In genomic region chr22:22818861-22819855, GRCh38 we compare ENCODE assay signal across 10 cellular contexts.
DNase-seq lines count a peak whose midpoint lies in the region; ATAC-seq and FAIRE-seq lines count a peak whose summit lies in the region.
"Had no signal": no experiment of that assay in that cellular context is flagged by ENCODE, and none has a peak within 500 bp of the region (broad histone marks: within the 10 kb centered on the region; RNA-seq: fewer than 3 reads in every experiment).

No MANE protein-coding gene starts in this region.

- H3K9me3 ChIP-seq in small intestine (ENCODE audit: control insufficient read depth, low read depth): no peaks in the 10 kb centered on the region
- H3K9me3 ChIP-seq: A549 had no signal

- ATAC-seq in activated CD4-positive, CD25-positive, alpha-beta regulatory T cell treated with anti-CD3 and anti-CD28 coated beads, Interleukin-2, amount 50 U/mL, for 24 hours: peak; percentile 25 to 37
- ATAC-seq in HG02885 (IDR thresholded peaks at IDR 0.05; ENCODE audit: poor library complexity, unreplicated experiment) (peak; percentile 73), GM18502 (IDR thresholded peaks at IDR 0.05; ENCODE audit: poor library complexity, unreplicated experiment) (no peak)
- ATAC-seq: A549 had no signal

- H3K4me3 Mint-ChIP-seq in T-helper 2 cell treated with Interferon-gamma antibody and Interleukin-4, amounts not matched to agents 5 μg/mL and 100 μg/mL, for 36 hours: peak overlapping the region; percentile 81

- H3K27me3 Mint-ChIP-seq in T-helper 2 cell treated with Interferon-gamma antibody and Interleukin-4, amounts not matched to agents 5 μg/mL and 100 μg/mL, for 36 hours (ENCODE audit: low read depth): no peaks in the 10 kb centered on the region

- no peaks in the 10 kb centered on the region for H3K4me1 ChIP-seq in small intestine (ENCODE audit: control insufficient read depth in 2 of 2, insufficient read depth in 1 of 2, low read depth in 1 of 2, low read length in 1 of 2)
- H3K4me1 ChIP-seq: A549 had no signal

- FAIRE-seq in small intestine (lab: Jason Lieb, UNC): no peak
- no peak for FAIRE-seq in HTR-8/SVneo (lab: Jason Lieb, UNC)
- FAIRE-seq: A549 had no signal

- no peak for DNase-seq in activated CD4-positive, CD25-positive, alpha-beta regulatory T cell (lab: John Stamatoyannopoulos, UW)
- peak; percentile 38 for DNase-seq in T-helper 2 cell treated with Interferon-gamma antibody and Interleukin-4, amounts not matched to agents 5 μg/mL and 100 μg/mL, for 36 hours (ENCODE audit: low spot score)
- peak; percentile 10 for DNase-seq in small intestine
- DNase-seq in D341Med (ENCODE audit: low spot score): no peak
- no peak for DNase-seq in HTR-8/SVneo (ENCODE audit: insufficient read length, low spot score)
- DNase-seq: Right ventricle myocardium superior had no signal

- no peak overlapping the region for H3K4me3 ChIP-seq in small intestine (ENCODE audit: low read depth in 1 of 2, low read length in 2 of 2)
- H3K4me3 ChIP-seq: A549 had no signal

- peaks cover 1% of the 10 kb centered on the region for H3K36me3 Mint-ChIP-seq in T-helper 2 cell treated with Interferon-gamma antibody and Interleukin-4, amounts not matched to agents 5 μg/mL and 100 μg/mL, for 36 hours (ENCODE audit: low read depth)

- peak overlapping the region; percentile 41 to 56 for H3K27ac ChIP-seq in small intestine (ENCODE audit: low read depth in 1 of 2, low read length in 1 of 2)
- H3K27ac ChIP-seq: A549 had no signal

- WGBS in small intestine, 3 donors: 82 to 85% (median 85%) methylated on average over 12 of the region's 12 CpGs

- H3K27me3 ChIP-seq in small intestine (ENCODE audit: control insufficient read depth in 2 of 2, insufficient read depth in 2 of 2, low read length in 2 of 2): no peaks in the 10 kb centered on the region

- no peaks in the 10 kb centered on the region for H3K9me3 Mint-ChIP-seq in T-helper 2 cell treated with Interferon-gamma antibody and Interleukin-4, amounts not matched to agents 5 μg/mL and 100 μg/mL, for 36 hours

- H3K4me1 Mint-ChIP-seq in T-helper 2 cell treated with Interferon-gamma antibody and Interleukin-4, amounts not matched to agents 5 μg/mL and 100 μg/mL, for 36 hours (ENCODE audit: low read depth): peaks cover 86% of the 10 kb centered on the region

- no peaks in the 10 kb centered on the region for H3K36me3 ChIP-seq in small intestine (ENCODE audit: control insufficient read depth in 2 of 2, insufficient read depth in 2 of 2, low read length in 2 of 2)

- peak overlapping the region; percentile 90 for H3K27ac Mint-ChIP-seq in T-helper 2 cell treated with Interferon-gamma antibody and Interleukin-4, amounts not matched to agents 5 μg/mL and 100 μg/mL, for 36 hours

Comparison
In these comparisons a context has a peak if more than half of its experiments do, and no peak if none do; other contexts are left out.
1. DNase-seq: peak in T-helper 2 cell treated with Interferon-gamma antibody and Interleukin-4, amounts not matched to agents 5 μg/mL and 100 μg/mL, for 36 hours (single experiment) and small intestine (single experiment); none in activated CD4-positive, CD25-positive, alpha-beta regulatory T cell (0 of 4), D341Med (single experiment) and HTR-8/SVneo (single experiment).